ENCODE assay signal across 2 cellular contexts in genomic region chr7:137832990-137833389, GRCh38. TPM values are rescaled to one million over a fixed set of nuclear protein-coding genes. Genes with fewer than 3 reads are reported as not detected.
"Had no signal": no experiment of that assay in that cellular context is flagged by ENCODE, and none has a peak within 500 bp of the region (broad histone marks: within the 10 kb centered on the region; RNA-seq: fewer than 3 reads in every experiment).

No MANE protein-coding gene starts in this region.

RNA-seq across cellular contexts. Expression of gene DGKI, which starts 13.8 kb away (rescaled TPM):
- total RNA-seq: activated B cell treated with CpG ODN at 0.5 μM for 24 hours; activated CD8-positive, alpha-beta T cell treated with anti-CD3 and anti-CD28 coated beads, Interleukin-2, amount 10 ng/mL, durations not matched to agents 7 days and 5 days had no signal
